In the genomic region with DNA sequence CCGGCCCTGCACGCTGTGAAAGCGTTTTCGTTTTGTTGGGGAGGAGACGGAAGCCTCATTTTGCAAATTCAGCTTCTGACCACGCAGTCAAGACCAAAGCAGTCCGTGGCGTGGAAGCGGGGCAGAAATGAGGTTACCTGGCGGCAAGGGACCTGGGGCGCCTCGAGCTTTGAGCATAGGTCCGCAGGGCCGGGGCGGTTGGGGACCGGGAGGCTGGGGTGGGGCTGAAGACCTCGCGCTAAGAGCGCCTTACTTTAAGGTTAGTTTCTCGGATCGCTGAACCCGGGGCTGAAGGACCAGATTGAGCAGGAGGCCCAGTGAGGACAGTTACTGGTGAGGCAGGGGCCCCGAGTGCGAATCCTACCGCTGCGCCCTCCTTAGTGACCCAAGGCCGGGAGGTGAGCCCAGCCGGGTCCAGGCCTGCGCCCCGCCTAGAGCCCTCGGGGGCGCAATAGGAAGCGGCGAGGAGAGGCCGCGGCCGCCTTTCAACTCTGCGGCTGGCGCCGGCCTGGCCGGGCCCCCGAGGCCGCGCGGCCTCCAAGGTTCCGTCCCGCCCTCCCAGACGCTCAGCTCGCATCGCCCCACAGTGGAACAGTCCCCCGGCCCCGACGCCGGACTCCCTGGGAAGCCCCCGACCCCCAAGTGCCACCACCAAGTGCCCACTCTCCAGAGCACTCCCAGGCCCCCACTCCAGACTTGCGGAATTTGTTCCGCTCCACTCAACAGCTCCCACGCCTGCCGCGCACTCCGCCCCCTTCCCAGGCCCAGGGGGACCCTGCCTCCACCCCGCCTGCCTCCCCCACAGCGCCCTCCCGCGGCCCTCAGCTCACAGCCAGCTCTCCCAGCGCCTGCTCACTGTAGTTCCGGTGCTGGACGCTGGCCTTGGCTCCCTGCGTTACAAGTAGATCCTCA, we compare ENCODE assay signal across 8 cellular contexts. TPM values are rescaled to one million over a fixed set of nuclear protein-coding genes. Genes with fewer than 3 reads are reported as not detected.
DNase-seq lines count a peak whose midpoint lies in the region; ATAC-seq and TF ChIP-seq lines count a peak whose summit lies in the region.

No MANE protein-coding gene starts in this region.

- H3K4me1 Mint-ChIP-seq in nephron: peaks cover 33% of the 10 kb centered on the region

- peak overlapping the region; percentile 76 to 86 (median 84) for H3K4me3 Mint-ChIP-seq in nephron

- no peak overlapping the region for H3K27ac Mint-ChIP-seq in nephron

- TF ChIP-seq CTCF in GM20000 (IDR thresholded peaks at IDR 0.05; ENCODE audit: extremely low read depth, missing control alignments) (no peak), nephron (IDR thresholded peaks at IDR 0.05; ENCODE audit: unreplicated experiment in 3 of 3) (peak in 1 of 3 experiments; percentile 46), GM10266 (IDR thresholded peaks at IDR 0.05; ENCODE audit: control insufficient read depth, insufficient read depth, low read depth, missing control alignments) (no peak)

- H3K27me3 Mint-ChIP-seq in nephron (ENCODE audit: low read depth): peaks cover 51% of the 10 kb centered on the region

- ATAC-seq in HG03457 (IDR thresholded peaks at IDR 0.05; ENCODE audit: unreplicated experiment) (no peak), HG03354 (IDR thresholded peaks at IDR 0.05; ENCODE audit: poor library complexity, severe bottlenecking, unreplicated experiment) (no peak)

- H3K36me3 Mint-ChIP-seq in nephron (ENCODE audit: low read depth): no peaks in the 10 kb centered on the region

- DNase-seq in AG08395 (ENCODE audit: low spot score): peak; percentile 53
- DNase-seq in GM20000 (ENCODE audit: low spot score): peak; percentile 36
- DNase-seq in dermis blood vessel endothelial cell: peak; percentile 53
- DNase-seq in amniotic stem cell (lab: John Stamatoyannopoulos, UW): no peak
- DNase-seq in GM10266 (ENCODE audit: extremely low spot score): no peak

- H3K9me3 Mint-ChIP-seq in nephron: no peaks in the 10 kb centered on the region

RNA-seq across cellular contexts. Expression of a gene that starts 7.6 kb away (rescaled TPM):
- total RNA-seq in dermis blood vessel endothelial cell: 3.7 and 9.0 TPM in 2 replicates

Comparison
In these comparisons a context has a peak if more than half of its experiments do, and no peak if none do; other contexts are left out.
1. DNase-seq: peak in AG08395 (single experiment), GM20000 (single experiment) and dermis blood vessel endothelial cell (single experiment); none in amniotic stem cell (single experiment) and GM10266 (single experiment).